ENCODE assay signal across 8 cellular contexts in genomic region chr18:49162226-49162848, GRCh38.
DNase-seq lines count a peak whose midpoint lies in the region; ATAC-seq and TF ChIP-seq lines count a peak whose summit lies in the region.

No MANE protein-coding gene starts in this region.

- H3K4me3 ChIP-seq in GM12865 (ENCODE audit: low read depth, low read length) (no peak overlapping the region), Panc1 (ENCODE audit: low read depth in 2 of 2, low read length in 2 of 2) (no peak overlapping the region)

- BruUV-seq in Panc1 (replicated peaks; lab: Mats Ljungman, UMichigan) = no TSS peak

- peak; percentile 74 for DNase-seq in GM12865 (ENCODE audit: low read depth)
- DNase-seq in Panc1 (ENCODE audit: low read depth, low spot score) = no peak
- no peak for DNase-seq in GM13976 (ENCODE audit: low spot score)
- DNase-seq in iPS-NIHi11 (ENCODE audit: low spot score) = no peak
- DNase-seq in stimulated activated CD8-positive, alpha-beta memory T cell treated with anti-CD3 and anti-CD28 coated beads, Interleukin-4, amount 100 ng/mL, for 48 hours = no peak
- DNase-seq in activated CD4-positive, alpha-beta T cell treated with anti-CD3 and anti-CD28 coated beads, Interleukin-2, amount 50 U/mL, for 4 hours = no peak

- ATAC-seq in GM19438 (IDR thresholded peaks at IDR 0.05; ENCODE audit: low read depth, unreplicated experiment) (peak; percentile 60), HG03039 (IDR thresholded peaks at IDR 0.05; ENCODE audit: unreplicated experiment) (peak; percentile 32), Panc1 (no peak)

- CTCF ChIA-PET in Panc1 (lab: Charles Lee) = no interaction called here

- H3K9me3 ChIP-seq in Panc1 (ENCODE audit: control insufficient read depth, insufficient read depth, low read depth, low read length) = 0 out of 2 replicates have a peak, but pooled peaks cover 3% of the 10 kb centered on the region

- POLR2A ChIA-PET in Panc1 (lab: Charles Lee) = no interaction called here

- in situ Hi-C loops in Panc1 (cut with HindIII; ENCODE audit: low pct_unique_long_range_greater_than_20kb, low sequenced_read_pairs) = no loop called here
- in situ Hi-C loops in GM13976 (cut with MboI; ENCODE audit: low sequenced_read_pairs, unreplicated experiment) = no loop called here

- H3K27me3 ChIP-seq in Panc1 (ENCODE audit: control insufficient read depth, insufficient read depth, low read length) = no peaks in the 10 kb centered on the region

- no peaks in the 10 kb centered on the region for H3K4me1 ChIP-seq in Panc1 (ENCODE audit: control insufficient read depth, insufficient read depth, low read length)

- no peak overlapping the region for H3K27ac ChIP-seq in Panc1 (ENCODE audit: low read length)

- no peaks in the 10 kb centered on the region for H3K36me3 ChIP-seq in Panc1 (ENCODE audit: control insufficient read depth, insufficient read depth, low read length)

- intact Hi-C loops in Panc1 (cut with micrococcal nuclease; ENCODE audit: unreplicated experiment) = no loop called here

- TF ChIP-seq CTCF in GM12865 (IDR thresholded peaks at IDR 0.05; ENCODE audit: insufficient read depth, low read depth, low read length, missing control alignments) (no peak), Panc1 (IDR thresholded peaks at IDR 0.05) (peak; percentile 17; the same call in 1 of the 2 replicates), GM13976 (IDR thresholded peaks at IDR 0.05; ENCODE audit: borderline replicate concordance, control extremely low read depth, extremely low read depth, insufficient read depth, missing control alignments) (no peak)
